Comparison of ENCODE assay signal across 8 cellular contexts in the genomic region with DNA sequence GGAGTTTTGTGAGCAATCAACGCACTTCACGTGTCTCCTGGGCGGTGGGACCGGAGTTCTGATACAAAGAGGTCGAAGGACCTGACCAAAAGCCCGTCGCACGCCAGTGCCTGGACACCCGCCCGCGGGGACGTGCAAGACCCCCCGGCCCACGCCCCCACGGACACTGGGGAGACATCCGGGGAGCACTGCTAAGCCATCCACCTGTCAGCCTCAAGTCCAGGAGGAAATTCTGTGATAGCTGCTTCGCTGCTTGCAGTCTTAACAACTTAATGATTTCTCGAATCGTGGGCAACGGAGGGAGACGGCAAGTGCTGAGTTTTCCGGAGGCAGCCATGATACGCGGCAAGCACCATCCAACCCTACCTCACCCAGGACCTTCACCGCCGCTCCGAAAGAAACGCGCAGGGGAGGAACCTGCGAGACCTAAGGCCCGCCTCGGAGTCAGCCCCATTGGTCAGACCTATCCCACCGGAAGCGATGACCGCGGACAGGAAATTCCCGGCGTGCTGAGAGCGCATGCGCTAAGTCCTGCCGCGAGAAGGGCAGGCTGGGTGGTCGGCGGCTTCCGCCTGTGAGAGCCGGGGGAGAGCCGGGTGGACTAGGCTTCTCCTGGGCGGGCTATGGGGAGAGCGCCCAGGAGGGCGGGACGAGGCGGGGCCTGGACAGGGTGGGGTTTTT. TPM values are rescaled to one million over a fixed set of nuclear protein-coding genes. Genes with fewer than 3 reads are reported as not detected.
DNase-seq lines count a peak whose midpoint lies in the region; TF ChIP-seq lines count a peak whose summit lies in the region.

Gene TFB1M (minus strand): TSS at position 393 of the 681 bp plus-strand sequence. CDS start 56 bp downstream, at position 337.

- H3K23ac ChIP-seq in H9 (ENCODE audit: insufficient read length, low read depth, low read length), result no peak within 1 kb of the TSS

- H3K4me3 ChIP-seq in MG63, result peak within 1 kb of the TSS; percentile 98
- H3K4me3 ChIP-seq in SJCRH30, result peak within 1 kb of the TSS; percentile 76
- H3K4me3 ChIP-seq in foreskin fibroblast (ENCODE audit: low read depth in 1 of 2, low read length in 2 of 2), result peak within 1 kb of the TSS; percentile 77 to 87
- peak within 1 kb of the TSS; percentile 93 to 97 for H3K4me3 ChIP-seq in stomach smooth muscle (ENCODE audit: low read length in 2 of 2)

- peak within 1 kb of the TSS; percentile 97 to 99 (median 98) for H3K27ac Mint-ChIP-seq in H9
- peak within 1 kb of the TSS; percentile 99 for H3K27ac Mint-ChIP-seq in neural crest cell (ENCODE audit: unreplicated experiment)

- H3K4me3 Mint-ChIP-seq in H9 (peak within 1 kb of the TSS; percentile 97), neural crest cell (peak within 1 kb of the TSS; percentile 99)

- H3K4me1 Mint-ChIP-seq in H9, result peaks cover 13 to 15% of the 10 kb centered on the region in 2 experiments
- H3K4me1 Mint-ChIP-seq in neural crest cell, result peaks cover 36% of the 10 kb centered on the region

- H3K27ac ChIP-seq in H9 (ENCODE audit: insufficient read length, low read depth, low read length), result peak within 1 kb of the TSS; percentile 46
- peak within 1 kb of the TSS; percentile 46 for H3K27ac ChIP-seq in SJCRH30
- peak within 1 kb of the TSS; percentile 56 for H3K27ac ChIP-seq in stomach smooth muscle (ENCODE audit: low read length)

- H2AFZ ChIP-seq in H9 (ENCODE audit: low read length), result peak within 1 kb of the TSS; percentile 60

- peak within 1 kb of the TSS; percentile 94 for H3K9ac ChIP-seq in ES-I3 (ENCODE audit: low read depth, low read length)
- peak within 1 kb of the TSS; percentile 97 for H3K9ac ChIP-seq in H9 (ENCODE audit: extremely low read depth, insufficient read length, low read length)
- H3K9ac ChIP-seq in stomach smooth muscle (ENCODE audit: low read length in 2 of 2), result peak within 1 kb of the TSS; percentile 77 to 78

- peaks cover 2% of the 10 kb centered on the region for H3K23me2 ChIP-seq in H9 (ENCODE audit: insufficient read length, low read depth, low read length, poor library complexity, severe bottlenecking)

- no peaks in the 10 kb centered on the region for H3K79me1 ChIP-seq in H9 (ENCODE audit: insufficient read depth, low read depth, low read length, poor library complexity, severe bottlenecking)

- peak within 1 kb of the TSS; percentile 81 for H3K18ac ChIP-seq in H9 (ENCODE audit: insufficient read length, low read depth, low read length)

- H3K4me1 ChIP-seq in ES-I3 (ENCODE audit: insufficient read depth, low read length) (peaks cover 11% of the 10 kb centered on the region; the same call in 1 of the 2 replicates), H9 (ENCODE audit: insufficient read depth, low read length) (no peaks in the 10 kb centered on the region), SJCRH30 (peaks cover 5% of the 10 kb centered on the region), stomach smooth muscle (ENCODE audit: control insufficient read depth, insufficient read depth, low read length) (peaks cover 4% of the 10 kb centered on the region)

- H3K9me3 Mint-ChIP-seq in H9, result no peaks in the 10 kb centered on the region
- H3K9me3 Mint-ChIP-seq in neural crest cell, result no peaks in the 10 kb centered on the region

- H2BK20ac ChIP-seq in H9 (ENCODE audit: low read depth, low read length, poor library complexity, severe bottlenecking), result no peak within 1 kb of the TSS

- peak within 1 kb of the TSS; percentile 21 for H2BK12ac ChIP-seq in H9 (ENCODE audit: insufficient read length, low read depth, low read length)

- no peaks in the 10 kb centered on the region for H4K20me1 ChIP-seq in H9 (ENCODE audit: control insufficient read depth, insufficient read depth, insufficient read length)

- H3K4me2 ChIP-seq in H9 (ENCODE audit: insufficient read depth, insufficient read length, low read length), result peak within 1 kb of the TSS; percentile 93

- H3K27me3 ChIP-seq in H9 (ENCODE audit: insufficient read depth, low read length), result no peaks in the 10 kb centered on the region
- no peaks in the 10 kb centered on the region for H3K27me3 ChIP-seq in MG63
- no peaks in the 10 kb centered on the region for H3K27me3 ChIP-seq in SJCRH30
- no peaks in the 10 kb centered on the region for H3K27me3 ChIP-seq in stomach smooth muscle (ENCODE audit: control insufficient read depth in 1 of 2, insufficient read depth in 2 of 2, low read length in 2 of 2)

- H3K9me3 ChIP-seq in ES-I3 (ENCODE audit: control insufficient read depth, insufficient read depth, low read length) (no peaks in the 10 kb centered on the region), H9 (ENCODE audit: control insufficient read depth, low read depth, low read length) (no peaks in the 10 kb centered on the region), MG63 (no peaks in the 10 kb centered on the region), SJCRH30 (replicated peaks) (no peaks in the 10 kb centered on the region), stomach smooth muscle (ENCODE audit: control insufficient read depth in 2 of 2, low read length in 2 of 2) (no peaks in the 10 kb centered on the region)

- DNase-seq in H9 (peak; percentile 100), MG63 (peak; percentile 98), SJCRH30 (peak; percentile 98), foreskin fibroblast (peak; percentile 99), neural crest cell (ENCODE audit: low read depth, low spot score) (peak; percentile 94)
- DNase-seq in activated gamma-delta T cell treated with anti-CD3 and anti-CD28 coated beads, Interleukin-2, amount 50 U/mL, for 16 hours (ENCODE audit: low read depth), result peak; percentile 97

- peak within 1 kb of the TSS; percentile 69 for H4K5ac ChIP-seq in H9 (ENCODE audit: insufficient read length, low read depth, low read length)

- peak within 1 kb of the TSS; percentile 45 for H2BK5ac ChIP-seq in H9 (ENCODE audit: insufficient read length, low read length)

- no peak within 1 kb of the TSS for H3K4ac ChIP-seq in H9 (ENCODE audit: low read depth, low read length)

- H3T11ph ChIP-seq in H9 (ENCODE audit: low read length), result no peak within 1 kb of the TSS

- no peaks in the 10 kb centered on the region for H3K79me2 ChIP-seq in H9 (ENCODE audit: insufficient read depth, low read length)

- peaks cover 6 to 29% (median 25%) of the 10 kb centered on the region in 3 experiments for H3K36me3 Mint-ChIP-seq in H9 (ENCODE audit: insufficient read depth in 1 of 3, low read depth in 3 of 3)
- peaks cover 2% of the 10 kb centered on the region for H3K36me3 Mint-ChIP-seq in neural crest cell (ENCODE audit: low read depth)

- H4K91ac ChIP-seq in H9 (ENCODE audit: insufficient read length, low read depth, low read length), result no peak within 1 kb of the TSS

- H2BK15ac ChIP-seq in H9 (ENCODE audit: low read depth, low read length), result 0 out of 2 replicates have a peak within 1 kb of the TSS, but pooled peaks have one; percentile 27

- no CpG with 5 or more reads among the region's 52 CpGs for WGBS in H9 (ENCODE audit: extremely low coverage, insufficient read length, low lambda C conversion rate)

- H2AK5ac ChIP-seq in H9 (ENCODE audit: insufficient read length, low read length), result no peak within 1 kb of the TSS

- H3K27me3 Mint-ChIP-seq in H9 (ENCODE audit: low read depth) (no peaks in the 10 kb centered on the region), neural crest cell (ENCODE audit: low read depth) (no peaks in the 10 kb centered on the region)

- peak within 1 kb of the TSS; percentile 78 for H3K14ac ChIP-seq in H9 (ENCODE audit: insufficient read depth, low read length)

- no peak for TF ChIP-seq CTCF in H9 (conservative IDR thresholded peaks at IDR 0.05)
- TF ChIP-seq CTCF in foreskin fibroblast (IDR thresholded peaks at IDR 0.05; ENCODE audit: low read depth, low read length), result no peak
- TF ChIP-seq CTCF in neural crest cell (conservative IDR thresholded peaks at IDR 0.05), result no peak

- H3K36me3 ChIP-seq in ES-I3 (ENCODE audit: insufficient read depth, low read length) (peaks cover 8% of the 10 kb centered on the region), MG63 (peaks cover 18% of the 10 kb centered on the region), SJCRH30 (peaks cover under 1% of the 10 kb centered on the region; the same call in 1 of the 2 replicates), stomach smooth muscle (ENCODE audit: control insufficient read depth in 2 of 2, insufficient read depth in 2 of 2, low read length in 2 of 2) (no peaks in the 10 kb centered on the region)

- H2BK120ac ChIP-seq in H9 (ENCODE audit: low read depth, low read length, poor library complexity, severe bottlenecking), result no peak within 1 kb of the TSS

- no peak within 1 kb of the TSS for H4K8ac ChIP-seq in H9 (replicated peaks; ENCODE audit: insufficient read length, low read depth, low read length)

- no peak within 1 kb of the TSS for H3K56ac ChIP-seq in H9 (ENCODE audit: insufficient read length, low read depth, low read length)

RNA-seq across cellular contexts. Expression of gene TFB1M, which starts in this region (rescaled TPM):
- total RNA-seq in H9 (2021) (28.6 and 31.5 TPM in 2 replicates), neural crest cell (26.8 and 30.5 TPM in 2 replicates)
- 7.1 and 20.6 TPM in 2 replicates for total RNA-seq in MG63 (2014; rRNA removed; shearing (Covaris generic); ENCODE audit: low replicate concordance)
- total RNA-seq in SJCRH30 (2014; rRNA removed; shearing (Covaris generic)), result 9.2 and 13.1 TPM in 2 replicates

Comparison
In these comparisons a context has a peak if more than half of its experiments do, and no peak if none do; other contexts are left out.
1. Peak in every context shown above with its lines: DNase-seq, H3K4me3 ChIP-seq and H3K27ac ChIP-seq.